17 cellular contexts compared by ENCODE assay signal in the genomic region with DNA sequence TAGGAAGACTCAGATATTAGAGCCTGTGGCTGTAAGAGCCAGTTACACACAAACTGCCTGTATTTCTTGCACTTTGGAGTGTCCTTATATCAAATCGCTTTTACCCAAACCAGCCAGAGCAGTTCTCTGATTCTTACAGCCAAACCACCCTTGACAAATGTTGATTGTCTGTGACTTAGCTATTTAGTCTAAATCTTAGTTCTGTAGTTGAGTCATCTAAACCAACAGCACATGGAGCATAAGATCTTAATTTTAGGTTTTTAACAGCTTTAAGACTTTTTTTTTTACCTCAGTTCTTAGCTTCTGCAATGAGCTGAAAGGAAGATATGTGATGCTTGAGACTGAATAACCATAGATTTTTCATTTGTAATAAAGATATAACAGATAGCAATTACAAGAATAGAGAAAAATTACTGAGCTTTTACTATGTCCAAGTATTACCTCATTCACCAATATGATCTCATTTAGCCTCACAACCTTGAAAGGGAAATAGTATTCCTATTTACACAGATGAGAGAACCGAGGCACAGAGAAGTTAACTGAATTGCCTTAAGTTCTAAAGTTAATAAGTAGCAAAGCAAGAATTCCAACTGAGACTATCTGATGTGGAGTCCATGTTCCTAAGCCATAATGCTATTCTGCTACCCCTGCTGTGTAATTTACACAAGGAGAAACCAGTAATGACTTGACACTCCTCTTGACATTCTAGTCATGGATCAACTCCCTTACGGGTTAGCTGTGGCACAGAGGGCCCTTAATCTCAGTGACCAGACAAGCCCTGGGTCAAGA.
DNase-seq lines count a peak whose midpoint lies in the region; ATAC-seq, FAIRE-seq and TF ChIP-seq lines count a peak whose summit lies in the region.
"Had no signal": no experiment of that assay in that cellular context is flagged by ENCODE, and none has a peak within 500 bp of the region (broad histone marks: within the 10 kb centered on the region; RNA-seq: fewer than 3 reads in every experiment).

No MANE protein-coding gene starts in this region.

- TF ChIP-seq EP300 in tibial nerve (IDR thresholded peaks at IDR 0.05), result no peak

- peaks cover 8% of the 10 kb centered on the region for H3K27me3 Mint-ChIP-seq in activated CD4-positive, alpha-beta memory T cell treated with anti-CD3 and anti-CD28 coated beads, Interleukin-2, amount 10 ng/mL, durations not matched to agents 7 days and 5 days

- H3K36me3 ChIP-seq in parathyroid adenoma (ENCODE audit: control insufficient read depth, insufficient read depth, low read length), result no peaks in the 10 kb centered on the region
- no peaks in the 10 kb centered on the region for H3K36me3 ChIP-seq in tibial nerve
- H3K36me3 ChIP-seq: MG63 had no signal

- POLR2A ChIA-PET in activated CD4-positive, alpha-beta memory T cell treated with anti-CD3 and anti-CD28 coated beads, Interleukin-2, amount 10 ng/mL, durations not matched to agents 7 days and 5 days (lab: Charles Lee), result interaction anchor here (1.2 kb wide), 1 partner anchor 68 kb away, joined by 3 read pairs; no protein-coding TSS in a partner anchor

- H3K4me3 Mint-ChIP-seq in activated CD4-positive, alpha-beta memory T cell treated with anti-CD3 and anti-CD28 coated beads, Interleukin-2, amount 10 ng/mL, durations not matched to agents 7 days and 5 days, result no peak overlapping the region
- H3K4me3 Mint-ChIP-seq: activated CD4-positive, alpha-beta T cell treated with anti-CD3 and anti-CD28 coated beads, Interleukin-2, amount 10 ng/mL, durations not matched to agents 24 days and 14 days; activated T-helper 1 cell treated with anti-CD3 and anti-CD28 coated beads, Interleukin-12 subunit alpha, Interleukin-12 subunit beta, Interleukin-2, Interleukin-4 antibody, amounts not matched to agents 30 ng/mL and 10 ng/mL and 1 ng/mL, durations not matched to agents 14 hours and 24 hours and 36 hours; CD14-positive monocyte; central memory CD8-positive, alpha-beta T cell had no signal

- peak; percentile 98 for FAIRE-seq in RCC 7860 (lab: Jason Lieb, UNC)
- FAIRE-seq: endothelial cell of umbilical vein had no signal

- H3K9me3 ChIP-seq in parathyroid adenoma (ENCODE audit: control insufficient read depth, low read length), result no peaks in the 10 kb centered on the region
- no peaks in the 10 kb centered on the region for H3K9me3 ChIP-seq in tibial nerve
- H3K9me3 ChIP-seq: MG63 had no signal

- H3K27me3 ChIP-seq in parathyroid adenoma (ENCODE audit: control insufficient read depth, insufficient read depth, low read length) (no peaks in the 10 kb centered on the region), tibial nerve (no peaks in the 10 kb centered on the region)
- H3K27me3 ChIP-seq: MG63 had no signal

- CTCF ChIA-PET in activated CD4-positive, alpha-beta memory T cell treated with anti-CD3 and anti-CD28 coated beads, Interleukin-2, amount 10 ng/mL, durations not matched to agents 7 days and 5 days (lab: Charles Lee), result interaction anchor here (1.0 to 9.2 kb wide), 7 partner anchors 9 to 105 kb away, joined by 3 to 125 read pairs (median 4); no protein-coding TSS in a partner anchor

- H3K27ac Mint-ChIP-seq in activated CD4-positive, alpha-beta memory T cell treated with anti-CD3 and anti-CD28 coated beads, Interleukin-2, amount 10 ng/mL, durations not matched to agents 7 days and 5 days, result no peak overlapping the region
- H3K27ac Mint-ChIP-seq: activated CD4-positive, alpha-beta T cell treated with anti-CD3 and anti-CD28 coated beads, Interleukin-2, amount 10 ng/mL, durations not matched to agents 24 days and 14 days; activated T-helper 1 cell treated with anti-CD3 and anti-CD28 coated beads, Interleukin-12 subunit alpha, Interleukin-12 subunit beta, Interleukin-2, Interleukin-4 antibody, amounts not matched to agents 30 ng/mL and 10 ng/mL and 1 ng/mL, durations not matched to agents 14 hours and 24 hours and 36 hours; CD14-positive monocyte had no signal

- no peak overlapping the region for H3K27ac ChIP-seq in parathyroid adenoma
- peak overlapping the region in 1 of 4 donors; percentile 42 for H3K27ac ChIP-seq in tibial nerve

- H3K4me1 ChIP-seq in parathyroid adenoma, result no peaks in the 10 kb centered on the region
- H3K4me1 ChIP-seq in tibial nerve, result no peaks in the 10 kb centered on the region

- DNase-seq in AG10803 (ENCODE audit: low read depth), result peak; percentile 73
- DNase-seq in RCC 7860 (ENCODE audit: low spot score), result peak; percentile 98
- DNase-seq in fibroblast of mammary gland (ENCODE audit: low read depth), result peak; percentile 64
- no peak for DNase-seq in activated CD4-positive, alpha-beta memory T cell treated with anti-CD3 and anti-CD28 coated beads, Interleukin-2, amount 10 ng/mL, durations not matched to agents 7 days and 5 days
- DNase-seq in anterior cingulate cortex (lab: John Stamatoyannopoulos, UW), result no peak
- no peak for DNase-seq in tibial nerve (ENCODE audit: low spot score in 2 of 2)
- DNase-seq: activated CD4-positive, alpha-beta T cell treated with anti-CD3 and anti-CD28 coated beads, Interleukin-2, amount 10 ng/mL, durations not matched to agents 24 days and 14 days; GDM1; NCI-H226; stimulated activated CD4-positive, alpha-beta T cell treated with anti-CD3 and anti-CD28 coated beads, Interleukin-2, amount 100 ng/mL, for 48 hours had no signal

- H3K4me2 ChIP-seq in parathyroid adenoma (ENCODE audit: low read length), result no peak overlapping the region

- no peak for TF ChIP-seq POLR2A in tibial nerve (IDR thresholded peaks at IDR 0.05)

- no peaks in the 10 kb centered on the region for H3K4me1 Mint-ChIP-seq in activated CD4-positive, alpha-beta memory T cell treated with anti-CD3 and anti-CD28 coated beads, Interleukin-2, amount 10 ng/mL, durations not matched to agents 7 days and 5 days
- H3K4me1 Mint-ChIP-seq: activated CD4-positive, alpha-beta T cell treated with anti-CD3 and anti-CD28 coated beads, Interleukin-2, amount 10 ng/mL, durations not matched to agents 24 days and 14 days; CD14-positive monocyte; central memory CD8-positive, alpha-beta T cell had no signal

- WGBS in tibial nerve, 2 donors, result 68% methylated on average over 3 of the region's 3 CpGs

- no peaks in the 10 kb centered on the region for H3K9me3 Mint-ChIP-seq in activated CD4-positive, alpha-beta memory T cell treated with anti-CD3 and anti-CD28 coated beads, Interleukin-2, amount 10 ng/mL, durations not matched to agents 7 days and 5 days
- H3K9me3 Mint-ChIP-seq: activated CD4-positive, alpha-beta T cell treated with anti-CD3 and anti-CD28 coated beads, Interleukin-2, amount 10 ng/mL, durations not matched to agents 24 days and 14 days; activated T-helper 1 cell treated with anti-CD3 and anti-CD28 coated beads, Interleukin-12 subunit alpha, Interleukin-12 subunit beta, Interleukin-2, Interleukin-4 antibody, amounts not matched to agents 30 ng/mL and 10 ng/mL and 1 ng/mL, durations not matched to agents 14 hours and 24 hours and 36 hours; CD14-positive monocyte; central memory CD8-positive, alpha-beta T cell had no signal

- H3K36me3 Mint-ChIP-seq in activated CD4-positive, alpha-beta memory T cell treated with anti-CD3 and anti-CD28 coated beads, Interleukin-2, amount 10 ng/mL, durations not matched to agents 7 days and 5 days (ENCODE audit: low read depth), result no peaks in the 10 kb centered on the region
- H3K36me3 Mint-ChIP-seq: CD14-positive monocyte had no signal

- H3K9ac ChIP-seq in parathyroid adenoma, result no peak overlapping the region

- H3K79me2 ChIP-seq in parathyroid adenoma, result no peaks in the 10 kb centered on the region

- peak overlapping the region; percentile 36 for H2AFZ ChIP-seq in parathyroid adenoma

- no peak for ATAC-seq in HG03025 (IDR thresholded peaks at IDR 0.05; ENCODE audit: low FRiP score, unreplicated experiment)

- H3K4me3 ChIP-seq in AG10803 (ENCODE audit: low read length) (no peak overlapping the region), fibroblast of mammary gland (ENCODE audit: control insufficient read depth, low read depth, low read length) (no peak overlapping the region), parathyroid adenoma (ENCODE audit: low read depth, low read length) (no peak overlapping the region), tibial nerve (no peak overlapping the region)
- H3K4me3 ChIP-seq: MG63 had no signal

- TF ChIP-seq CTCF in AG10803 (conservative IDR thresholded peaks at IDR 0.05; ENCODE audit: low read length) (no peak), fibroblast of mammary gland (conservative IDR thresholded peaks at IDR 0.05; ENCODE audit: control insufficient read depth, insufficient read depth, low read depth, low read length) (no peak), parathyroid adenoma (IDR thresholded peaks at IDR 0.05) (no peak), tibial nerve (IDR thresholded peaks at IDR 0.05) (no peak)

Comparison
In these comparisons a context has a peak if more than half of its experiments do, and no peak if none do; other contexts are left out.
1. DNase-seq: peak in AG10803 (single experiment), RCC 7860 (single experiment) and fibroblast of mammary gland (single experiment); none in activated CD4-positive, alpha-beta memory T cell treated with anti-CD3 and anti-CD28 coated beads, Interleukin-2, amount 10 ng/mL, durations not matched to agents 7 days and 5 days (single experiment), anterior cingulate cortex (0 of 58) and tibial nerve (0 of 2).